Comparison of ENCODE assay signal across 26 cellular contexts in the genomic region with DNA sequence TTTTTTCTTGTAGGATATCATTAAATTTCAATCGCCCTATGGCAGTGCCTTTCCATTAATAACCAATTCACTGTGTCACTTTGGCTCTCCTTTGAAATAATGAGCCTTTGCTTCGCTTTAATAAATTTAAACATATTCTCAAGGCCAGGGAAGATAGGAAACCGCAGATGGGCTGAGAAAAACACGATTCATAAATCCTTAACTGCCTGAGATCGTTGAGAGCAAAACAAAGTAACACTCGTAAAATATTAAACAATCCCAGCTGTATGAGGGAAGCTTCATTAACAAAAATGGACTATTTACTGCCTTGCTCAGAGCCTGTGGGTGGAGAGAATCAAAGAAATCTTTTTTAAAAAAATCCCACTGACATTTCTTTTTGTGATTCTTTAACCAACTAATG.
DNase-seq lines count a peak whose midpoint lies in the region; ATAC-seq and TF ChIP-seq lines count a peak whose summit lies in the region.
"Had no signal": no experiment of that assay in that cellular context is flagged by ENCODE, and none has a peak within 500 bp of the region (broad histone marks: within the 10 kb centered on the region; RNA-seq: fewer than 3 reads in every experiment).

No MANE protein-coding gene starts in this region.

- no peaks in the 10 kb centered on the region for H3K36me3 ChIP-seq in A673 (ENCODE audit: insufficient read depth, low read length, poor library complexity, severe bottlenecking)
- H3K36me3 ChIP-seq: ascending aorta, gastroesophageal sphincter, SJSA1, transverse colon had no signal

- ATAC-seq in WTC11 (no peak), HG02610 (IDR thresholded peaks at IDR 0.05; ENCODE audit: unreplicated experiment) (no peak)
- ATAC-seq: activated naive CD4-positive, alpha-beta T cell treated with anti-CD3 and anti-CD28 coated beads, Interleukin-2, amount 50 U/mL, for 72 hours; gastroesophageal sphincter; HCT116; natural killer cell; right cardiac atrium; T-helper 17 cell had no signal

- peaks cover 6% of the 10 kb centered on the region for H3K4me1 Mint-ChIP-seq in WTC11
- H3K4me1 Mint-ChIP-seq: activated CD4-positive, alpha-beta T cell treated with anti-CD3 and anti-CD28 coated beads, Interleukin-2, amount 10 ng/mL, durations not matched to agents 24 days and 14 days; natural killer cell; T-helper 17 cell had no signal

- peak overlapping the region; percentile 17 for H3K4me3 ChIP-seq in A673 (ENCODE audit: low read depth, low read length, poor library complexity, severe bottlenecking)
- H3K4me3 ChIP-seq: ascending aorta, gastroesophageal sphincter, SJSA1, transverse colon had no signal

- no TSS peak for BruUV-seq in A673 (replicated peaks; lab: Mats Ljungman, UMichigan)

- TF ChIP-seq CTCF in A673 (conservative IDR thresholded peaks at IDR 0.05; ENCODE audit: low read depth, low read length) (no peak), WTC11 (IDR thresholded peaks at IDR 0.05) (no peak)

- intact Hi-C loops in A673 (cut with micrococcal nuclease; ENCODE audit: unreplicated experiment): no loop called here

- no peaks in the 10 kb centered on the region for H3K27me3 Mint-ChIP-seq in WTC11 (ENCODE audit: low read depth)
- H3K27me3 Mint-ChIP-seq: activated CD4-positive, alpha-beta T cell treated with anti-CD3 and anti-CD28 coated beads, Interleukin-2, amount 10 ng/mL, durations not matched to agents 24 days and 14 days; T-helper 17 cell had no signal

- no peaks in the 10 kb centered on the region for H3K9me3 ChIP-seq in A673 (ENCODE audit: low read depth, low read length, poor library complexity, severe bottlenecking)
- H3K9me3 ChIP-seq: ascending aorta, gastroesophageal sphincter, SJSA1, transverse colon had no signal

- peak overlapping the region; percentile 27; the same call in 1 of the 2 replicates for H3K27ac Mint-ChIP-seq in WTC11
- H3K27ac Mint-ChIP-seq: activated CD4-positive, alpha-beta T cell treated with anti-CD3 and anti-CD28 coated beads, Interleukin-2, amount 10 ng/mL, durations not matched to agents 24 days and 14 days; activated naive CD4-positive, alpha-beta T cell treated with anti-CD3 and anti-CD28 coated beads, Interleukin-2, amount 50 U/mL, for 72 hours; natural killer cell; T-helper 17 cell had no signal

- peak overlapping the region; percentile 39 for H3K27ac ChIP-seq in A673 (ENCODE audit: low read depth, low read length, poor library complexity, severe bottlenecking)
- H3K27ac ChIP-seq: ascending aorta, dorsolateral prefrontal cortex, gastroesophageal sphincter, SJSA1, transverse colon had no signal

- peaks cover 4% of the 10 kb centered on the region for H3K27me3 ChIP-seq in A673 (replicated peaks; ENCODE audit: insufficient read depth, low read depth, low read length, poor library complexity)
- H3K27me3 ChIP-seq: ascending aorta, gastroesophageal sphincter, SJSA1, transverse colon had no signal

- no peaks in the 10 kb centered on the region for H3K36me3 Mint-ChIP-seq in WTC11
- H3K36me3 Mint-ChIP-seq: activated naive CD4-positive, alpha-beta T cell treated with anti-CD3 and anti-CD28 coated beads, Interleukin-2, amount 50 U/mL, for 72 hours; natural killer cell had no signal

- no peak overlapping the region for H3K4me3 Mint-ChIP-seq in WTC11
- H3K4me3 Mint-ChIP-seq: activated CD4-positive, alpha-beta T cell treated with anti-CD3 and anti-CD28 coated beads, Interleukin-2, amount 10 ng/mL, durations not matched to agents 24 days and 14 days; natural killer cell; T-helper 17 cell had no signal

- CTCF ChIA-PET in A673 (lab: Charles Lee) (no interaction called here), WTC11 (lab: Charles Lee) (no interaction called here)

- no peaks in the 10 kb centered on the region for H3K9me3 Mint-ChIP-seq in WTC11
- H3K9me3 Mint-ChIP-seq: activated CD4-positive, alpha-beta T cell treated with anti-CD3 and anti-CD28 coated beads, Interleukin-2, amount 10 ng/mL, durations not matched to agents 24 days and 14 days; activated naive CD4-positive, alpha-beta T cell treated with anti-CD3 and anti-CD28 coated beads, Interleukin-2, amount 50 U/mL, for 72 hours had no signal

- peak; percentile 65 for DNase-seq in A673 (ENCODE audit: low spot score)
- DNase-seq in GM04504 (ENCODE audit: low read depth): peak; percentile 20
- no peak for DNase-seq in WTC11 (ENCODE audit: low spot score)
- DNase-seq in left kidney (ENCODE audit: low read depth, low spot score): peak; percentile 48
- DNase-seq in activated CD4-positive, CD25-positive, alpha-beta regulatory T cell (lab: John Stamatoyannopoulos, UW): no peak
- DNase-seq in KG1 (lab: John Stamatoyannopoulos, UW): no peak
- no peak for DNase-seq in NCI-H345 (lab: John Stamatoyannopoulos, UW)
- DNase-seq: ACHN; activated CD4-positive, alpha-beta T cell treated with anti-CD3 and anti-CD28 coated beads, Interleukin-2, amount 10 ng/mL, durations not matched to agents 24 days and 14 days; dorsolateral prefrontal cortex; erythroblast; GDM1; mesendoderm; natural killer cell; NCI-H1930; right cardiac atrium; stimulated activated CD4-positive, alpha-beta T cell treated with anti-CD3 and anti-CD28 coated beads, Interleukin-15, amount 100 ng/mL, for 24 hours; stimulated activated CD8-positive, alpha-beta memory T cell treated with anti-CD3 and anti-CD28 coated beads, Interleukin-4, amount 100 ng/mL, for 48 hours; T-helper 17 cell; transverse colon had no signal

- POLR2A ChIA-PET in A673 (lab: Charles Lee; ENCODE audit: low non-redundant PET): no interaction called here
- POLR2A ChIA-PET in WTC11 (lab: Charles Lee): no interaction called here

- H3K4me1 ChIP-seq in A673 (ENCODE audit: insufficient read depth, low read length, poor library complexity, severe bottlenecking): peaks cover 17% of the 10 kb centered on the region
- H3K4me1 ChIP-seq: ascending aorta, gastroesophageal sphincter, SJSA1, transverse colon had no signal

TF ChIP-seq in WTC11, 78 proteins besides CTCF, POLR2A, EP300 and RAD21:
- TF ChIP-seq, protein P1, sequence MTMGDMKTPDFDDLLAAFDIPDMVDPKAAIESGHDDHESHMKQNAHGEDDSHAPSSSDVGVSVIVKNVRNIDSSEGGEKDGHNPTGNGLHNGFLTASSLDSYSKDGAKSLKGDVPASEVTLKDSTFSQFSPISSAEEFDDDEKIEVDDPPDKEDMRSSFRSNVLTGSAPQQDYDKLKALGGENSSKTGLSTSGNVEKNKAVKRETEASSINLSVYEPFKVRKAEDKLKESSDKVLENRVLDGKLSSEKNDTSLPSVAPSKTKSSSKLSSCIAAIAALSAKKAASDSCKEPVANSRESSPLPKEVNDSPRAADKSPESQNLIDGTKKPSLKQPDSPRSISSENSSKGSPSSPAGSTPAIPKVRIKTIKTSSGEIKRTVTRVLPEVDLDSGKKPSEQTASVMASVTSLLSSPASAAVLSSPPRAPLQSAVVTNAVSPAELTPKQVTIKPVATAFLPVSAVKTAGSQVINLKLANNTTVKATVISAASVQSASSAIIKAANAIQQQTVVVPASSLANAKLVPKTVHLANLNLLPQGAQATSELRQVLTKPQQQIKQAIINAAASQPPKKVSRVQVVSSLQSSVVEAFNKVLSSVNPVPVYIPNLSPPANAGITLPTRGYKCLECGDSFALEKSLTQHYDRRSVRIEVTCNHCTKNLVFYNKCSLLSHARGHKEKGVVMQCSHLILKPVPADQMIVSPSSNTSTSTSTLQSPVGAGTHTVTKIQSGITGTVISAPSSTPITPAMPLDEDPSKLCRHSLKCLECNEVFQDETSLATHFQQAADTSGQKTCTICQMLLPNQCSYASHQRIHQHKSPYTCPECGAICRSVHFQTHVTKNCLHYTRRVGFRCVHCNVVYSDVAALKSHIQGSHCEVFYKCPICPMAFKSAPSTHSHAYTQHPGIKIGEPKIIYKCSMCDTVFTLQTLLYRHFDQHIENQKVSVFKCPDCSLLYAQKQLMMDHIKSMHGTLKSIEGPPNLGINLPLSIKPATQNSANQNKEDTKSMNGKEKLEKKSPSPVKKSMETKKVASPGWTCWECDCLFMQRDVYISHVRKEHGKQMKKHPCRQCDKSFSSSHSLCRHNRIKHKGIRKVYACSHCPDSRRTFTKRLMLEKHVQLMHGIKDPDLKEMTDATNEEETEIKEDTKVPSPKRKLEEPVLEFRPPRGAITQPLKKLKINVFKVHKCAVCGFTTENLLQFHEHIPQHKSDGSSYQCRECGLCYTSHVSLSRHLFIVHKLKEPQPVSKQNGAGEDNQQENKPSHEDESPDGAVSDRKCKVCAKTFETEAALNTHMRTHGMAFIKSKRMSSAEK (CRISPR knock-in tag; IDR thresholded peaks at IDR 0.05; ENCODE audit: borderline replicate concordance): no peak
- TF ChIP-seq JUN (CRISPR knock-in tag; IDR thresholded peaks at IDR 0.05): no peak
- no peak for TF ChIP-seq ERG (CRISPR knock-in tag; IDR thresholded peaks at IDR 0.05)
- no peak for TF ChIP-seq CREB1 (CRISPR knock-in tag; IDR thresholded peaks at IDR 0.05)
- no peak for TF ChIP-seq ATF3 (CRISPR knock-in tag; conservative IDR thresholded peaks at IDR 0.05)

Comparison
In these comparisons a context has a peak if more than half of its experiments do, and no peak if none do; other contexts are left out.
1. DNase-seq: peak in A673 (single experiment), GM04504 (single experiment) and left kidney (single experiment); none in WTC11 (single experiment), activated CD4-positive, CD25-positive, alpha-beta regulatory T cell (0 of 4), KG1 (single experiment) and NCI-H345 (single experiment).